Comparison of ENCODE assay signal across 13 cellular contexts in the genomic region with DNA sequence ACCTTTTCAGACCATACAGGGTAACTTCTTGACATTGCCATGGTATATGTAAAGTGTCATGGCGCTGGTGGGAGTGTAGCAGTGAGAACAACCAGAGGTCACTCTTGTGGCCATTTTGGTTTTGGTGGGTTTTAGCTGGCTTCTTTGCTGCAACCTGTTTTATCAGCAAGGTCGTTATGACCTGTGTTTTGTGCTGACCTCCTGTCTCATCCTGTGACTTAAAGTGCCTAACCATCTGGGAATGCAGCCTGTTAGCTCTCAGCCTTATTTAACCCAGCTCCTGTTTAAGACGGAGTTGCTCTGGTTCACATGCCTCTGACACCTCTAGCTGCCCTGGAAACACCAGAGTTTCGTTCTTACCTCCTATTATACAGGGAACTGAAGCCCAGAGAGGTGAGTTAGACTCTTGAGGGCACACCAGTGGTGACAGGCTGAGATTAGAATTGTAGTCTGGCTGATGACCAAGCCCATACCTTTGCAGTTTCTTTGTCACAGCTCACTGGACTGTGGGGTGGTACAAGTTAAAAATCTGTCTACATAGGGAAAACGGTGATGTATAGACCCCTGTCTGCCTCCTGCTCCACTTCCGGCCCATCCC. TPM values are rescaled to one million over a fixed set of nuclear protein-coding genes. Genes with fewer than 3 reads are reported as not detected.
DNase-seq lines count a peak whose midpoint lies in the region; ATAC-seq, FAIRE-seq and TF ChIP-seq lines count a peak whose summit lies in the region.
"Had no signal": no experiment of that assay in that cellular context is flagged by ENCODE, and none has a peak within 500 bp of the region (broad histone marks: within the 10 kb centered on the region; RNA-seq: fewer than 3 reads in every experiment).

No MANE protein-coding gene starts in this region.

- H3K27ac Mint-ChIP-seq in activated T-helper 17 cell treated with anti-CD3 and anti-CD28 coated beads, Interleukin-2, amount 50 U/mL, for 72 hours = peak overlapping the region; percentile 58

- H3K4me3 Mint-ChIP-seq in activated T-helper 17 cell treated with anti-CD3 and anti-CD28 coated beads, Interleukin-2, amount 50 U/mL, for 72 hours = peak overlapping the region; percentile 3

- TF ChIP-seq CTCF in A549 (IDR thresholded peaks at IDR 0.05) (no peak), lower leg skin (IDR thresholded peaks at IDR 0.05) (no peak)

- H3K4me1 Mint-ChIP-seq in activated T-helper 17 cell treated with anti-CD3 and anti-CD28 coated beads, Interleukin-2, amount 50 U/mL, for 72 hours = peaks cover 67% of the 10 kb centered on the region

- H3K4me3 ChIP-seq in A549 = no peak overlapping the region
- H3K4me3 ChIP-seq in lower leg skin (ENCODE audit: low read depth, poor library complexity, severe bottlenecking) = no peak overlapping the region

- H3K36me3 Mint-ChIP-seq in activated T-helper 17 cell treated with anti-CD3 and anti-CD28 coated beads, Interleukin-2, amount 50 U/mL, for 72 hours (ENCODE audit: low read depth) = peaks cover 15% of the 10 kb centered on the region

- H3K4me1 ChIP-seq in A549 = peaks cover 19% of the 10 kb centered on the region

- DNase-seq in A549 (ENCODE audit: low read depth in 1 of 2, low spot score in 1 of 2) = no peak
- DNase-seq in lower leg skin (ENCODE audit: low spot score in 2 of 2) = no peak
- no peak for DNase-seq in NCI-H2107 treated with DMSO at 0.1 percent for 48 hours (lab: John Stamatoyannopoulos, UW; ENCODE audit: unreplicated experiment)
- no peak for DNase-seq in DMS153 (lab: John Stamatoyannopoulos, UW)
- no peak for DNase-seq in cerebellar cortex (ENCODE audit: low spot score)
- DNase-seq: activated CD4-positive, alpha-beta T cell treated with anti-CD3 and anti-CD28 coated beads, Interleukin-2, amount 50 U/mL, for 1 hour; left colon; NCI-H1092 had no signal

- no peaks in the 10 kb centered on the region for H3K27me3 Mint-ChIP-seq in activated T-helper 17 cell treated with anti-CD3 and anti-CD28 coated beads, Interleukin-2, amount 50 U/mL, for 72 hours

- ATAC-seq in A549 = no peak
- peak; percentile 38 for ATAC-seq in GM18505 (IDR thresholded peaks at IDR 0.05; ENCODE audit: unreplicated experiment)
- ATAC-seq in HG02642 (IDR thresholded peaks at IDR 0.05; ENCODE audit: poor library complexity, unreplicated experiment) = peak; percentile 37
- no peak for ATAC-seq in activated T-helper 17 cell treated with anti-CD3 and anti-CD28 coated beads, Interleukin-2, amount 50 U/mL, for 72 hours (replicated peaks)
- ATAC-seq: left colon had no signal

- TF ChIP-seq RAD21 in A549 (conservative IDR thresholded peaks at IDR 0.05 in 1 of 2, IDR thresholded peaks at IDR 0.05 in 1 of 2) = no peak

- H3K27ac ChIP-seq in A549 = no peak overlapping the region
- H3K27ac ChIP-seq: C4-2B had no signal

- intact Hi-C loops in lower leg skin (cut with DNase I; ENCODE audit: low total_unique reads) = no loop called here

- TF ChIP-seq POLR2A in A549 (IDR thresholded peaks at IDR 0.05; ENCODE audit: low read length) = no peak
- TF ChIP-seq POLR2A in GM18505 (IDR thresholded peaks at IDR 0.05; ENCODE audit: borderline replicate concordance, extremely low read depth, insufficient read depth, insufficient read length) = no peak
- TF ChIP-seq POLR2A in lower leg skin (IDR thresholded peaks at IDR 0.05) = no peak

- no peak for TF ChIP-seq EP300 in A549 (IDR thresholded peaks at IDR 0.05)

- H3K9me3 ChIP-seq in A549 = no peaks in the 10 kb centered on the region

- POLR2A ChIA-PET in A549 (lab: Yijun Ruan, JAX) = no interaction called here

- H3K4me2 ChIP-seq in A549 = no peak overlapping the region

- H3K9me3 Mint-ChIP-seq in activated T-helper 17 cell treated with anti-CD3 and anti-CD28 coated beads, Interleukin-2, amount 50 U/mL, for 72 hours = no peaks in the 10 kb centered on the region

- CTCF ChIA-PET in A549 (lab: Yijun Ruan, JAX) = interaction anchor here (0.6 to 10.4 kb wide), 7 partner anchors 11 to 125 kb away, joined by 3 to 55 read pairs (median 4); partner anchors contain the start of gene KSR1

- WGBS in A549 (ENCODE audit: missing lambda C conversion rate) = 77% methylated on average over 6 of the region's 6 CpGs
- 76 to 88% methylated on average over 6 of the region's 6 CpGs for WGBS in lower leg skin, 2 donors

- no peak for FAIRE-seq in A549 (lab: Jason Lieb, UNC)
- FAIRE-seq: HTR-8/SVneo had no signal

TF ChIP-seq in A549, 52 proteins besides CTCF, POLR2A, EP300 and RAD21:
- TF ChIP-seq MAFK (IDR thresholded peaks at IDR 0.05; ENCODE audit: partially characterized antibody) (peak; percentile 7), RARB (CRISPR knock-in tag; IDR thresholded peaks at IDR 0.05) (no peak), TFCP2L1 (CRISPR knock-in tag; IDR thresholded peaks at IDR 0.05) (no peak)
TF ChIP-seq in A549: peak in this region for 1.

RNA-seq across cellular contexts. Expression of gene KSR1, which starts 20.9 kb away (rescaled TPM):
- polyA plus RNA-seq in A549 (2011; rRNA removed) (13.3 and 23.0 TPM in 2 replicates), A549 (2017; fragmentation: RNase III; extraction: RNeasy Plus Mini Kit Qiagen cat#74134 plus additional on column Dnase treatment) (13.5 to 17.1 TPM (median 14.6 TPM) in 3 replicates)
- 7.1 and 8.4 TPM in 2 replicates for polyA plus RNA-seq in A549 (2012; cell fraction: cytosol; rRNA removed)
- 27.8 and 32.1 TPM in 2 replicates for polyA plus RNA-seq in A549 (2012; cell fraction: nucleus; rRNA removed)
- polyA minus RNA-seq in A549 (2011; rRNA and poly(A)+ RNA removed) = 31.5 and 39.6 TPM in 2 replicates
- 10 to 100 TPM; 46.1 to 52.6 TPM for total RNA-seq in activated T-helper 17 cell treated with anti-CD3 and anti-CD28 coated beads, Interleukin-2, amount 50 U/mL, for 72 hours
- total RNA-seq in lower leg skin = 10 to 100 TPM; 26.0 to 37.5 (median 35.0) TPM

Comparison
In these comparisons a context has a peak if more than half of its experiments do, and no peak if none do; other contexts are left out.
1. ATAC-seq: peak in GM18505 (single experiment) and HG02642 (single experiment); none in A549 (0 of 2) and activated T-helper 17 cell treated with anti-CD3 and anti-CD28 coated beads, Interleukin-2, amount 50 U/mL, for 72 hours (single experiment).